ENCODE assay signal across 10 cellular contexts in the genomic region with DNA sequence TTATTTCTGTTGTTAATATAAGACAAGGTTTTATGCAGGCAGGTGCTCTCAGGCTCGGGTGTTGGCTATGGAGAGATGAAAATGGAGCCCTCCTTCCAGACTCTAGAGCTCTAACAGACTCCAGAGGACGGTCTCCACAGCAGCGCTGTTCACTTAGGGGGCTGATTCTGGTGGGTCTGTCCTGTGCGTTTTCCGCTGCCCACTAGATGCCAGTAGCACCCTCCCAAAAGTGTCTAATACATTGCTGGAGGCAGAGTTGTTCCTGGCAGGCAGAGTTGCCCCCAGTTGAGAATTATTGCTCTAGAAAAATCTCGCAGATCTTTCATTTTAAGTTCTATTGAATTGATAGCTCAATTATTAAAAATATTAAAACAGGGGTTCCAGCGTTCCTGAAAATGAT.
DNase-seq lines count a peak whose midpoint lies in the region; ATAC-seq and TF ChIP-seq lines count a peak whose summit lies in the region.
"Had no signal": no experiment of that assay in that cellular context is flagged by ENCODE, and none has a peak within 500 bp of the region (broad histone marks: within the 10 kb centered on the region; RNA-seq: fewer than 3 reads in every experiment).

No MANE protein-coding gene starts in this region.

- no peaks in the 10 kb centered on the region for H3K27me3 Mint-ChIP-seq in Calu3 (ENCODE audit: unreplicated experiment)
- H3K27me3 Mint-ChIP-seq: activated T-helper 17 cell treated with anti-CD3 and anti-CD28 coated beads, Interleukin-2, amount 50 U/mL, for 72 hours had no signal

- DNase-seq in ACHN (peak; percentile 20), WERI-Rb-1 (peak; percentile 40), hepatocyte (ENCODE audit: low spot score) (peak; percentile 14), psoas muscle (no peak), Calu3 (no peak)
- DNase-seq: NCI-H2081 had no signal

- ATAC-seq in psoas muscle = no peak
- no peak for ATAC-seq in GM19455 (IDR thresholded peaks at IDR 0.05; ENCODE audit: unreplicated experiment)
- no peak for ATAC-seq in HG02852 (IDR thresholded peaks at IDR 0.05; ENCODE audit: unreplicated experiment)
- ATAC-seq: activated T-helper 17 cell treated with anti-CD3 and anti-CD28 coated beads, Interleukin-2, amount 50 U/mL, for 72 hours had no signal

- H4K20me1 ChIP-seq in hepatocyte (ENCODE audit: insufficient read depth, poor library complexity, severe bottlenecking) = no peaks in the 10 kb centered on the region

- H3K27ac ChIP-seq in WERI-Rb-1 = no peak overlapping the region
- H3K27ac ChIP-seq in hepatocyte = no peak overlapping the region
- no peak overlapping the region for H3K27ac ChIP-seq in psoas muscle

- no peak overlapping the region for H2AFZ ChIP-seq in hepatocyte

- H3K9me2 ChIP-seq in hepatocyte (replicated peaks; ENCODE audit: insufficient read depth) = no peaks in the 10 kb centered on the region

- H3K27me3 ChIP-seq in WERI-Rb-1 (ENCODE audit: insufficient read depth, low read depth, severe bottlenecking) (no peaks in the 10 kb centered on the region), hepatocyte (no peaks in the 10 kb centered on the region), psoas muscle (ENCODE audit: insufficient read depth in 3 of 3, low read length in 2 of 3) (no peaks in the 10 kb centered on the region)

- TF ChIP-seq CTCF in GM12872 (IDR thresholded peaks at IDR 0.05; ENCODE audit: insufficient read depth, low read depth, low read length) (0 out of 3 replicates have a peak, but pooled peaks have one; percentile 10), WERI-Rb-1 (IDR thresholded peaks at IDR 0.05; ENCODE audit: low read depth, low read length) (peak; percentile 58), hepatocyte (IDR thresholded peaks at IDR 0.05; ENCODE audit: poor library complexity) (peak; percentile 43), psoas muscle (IDR thresholded peaks at IDR 0.05) (no peak), Calu3 (IDR thresholded peaks at IDR 0.05; ENCODE audit: unreplicated experiment) (no peak)

- in situ Hi-C loops in ACHN (cut with HindIII; ENCODE audit: low pct_ligation_motif_present, low pct_unique_long_range_greater_than_20kb, low sequenced_read_pairs) = no loop called here

- H3K9me3 ChIP-seq in WERI-Rb-1 (ENCODE audit: severe bottlenecking) = no peaks in the 10 kb centered on the region
- H3K9me3 ChIP-seq in hepatocyte (ENCODE audit: low read depth) = no peaks in the 10 kb centered on the region
- no peaks in the 10 kb centered on the region for H3K9me3 ChIP-seq in psoas muscle

- no peak overlapping the region for H3K4me3 ChIP-seq in WERI-Rb-1 (ENCODE audit: low read depth, low read length)
- no peak overlapping the region for H3K4me3 ChIP-seq in hepatocyte
- H3K4me3 ChIP-seq in psoas muscle = no peak overlapping the region

- H3K27ac Mint-ChIP-seq in Calu3 (ENCODE audit: unreplicated experiment) = no peak overlapping the region
- H3K27ac Mint-ChIP-seq: activated T-helper 17 cell treated with anti-CD3 and anti-CD28 coated beads, Interleukin-2, amount 50 U/mL, for 72 hours had no signal

- H3K36me3 ChIP-seq in WERI-Rb-1 = peaks cover 35% of the 10 kb centered on the region
- H3K36me3 ChIP-seq in hepatocyte (replicated peaks; ENCODE audit: insufficient read depth, low read depth) = no peaks in the 10 kb centered on the region
- H3K36me3 ChIP-seq in psoas muscle (ENCODE audit: insufficient read depth in 1 of 2, low read depth in 1 of 2) = peaks cover 0 to 91% of the 10 kb centered on the region in 2 donors

- H3K79me2 ChIP-seq in hepatocyte = no peaks in the 10 kb centered on the region

- H3K4me1 Mint-ChIP-seq in Calu3 (ENCODE audit: low read depth, unreplicated experiment) = peaks cover 13% of the 10 kb centered on the region

- BruUV-seq in Calu3 (replicated peaks; lab: Mats Ljungman, UMichigan) = no TSS peak

- intact Hi-C loops in psoas muscle (cut with DNase I) (loop anchor here in 1 of 2 donors (10.0 kb wide), 1 partner anchor 273 kb away; no protein-coding TSS in a partner anchor), Calu3 (cut with micrococcal nuclease; ENCODE audit: unreplicated experiment) (loop anchor here (10.0 kb wide), 2 partner anchors 273 to 367 kb away; no protein-coding TSS in a partner anchor)

- H3K4me1 ChIP-seq in hepatocyte (ENCODE audit: insufficient read depth) = no peaks in the 10 kb centered on the region
- no peaks in the 10 kb centered on the region for H3K4me1 ChIP-seq in psoas muscle

- H3K9me3 Mint-ChIP-seq in Calu3 (ENCODE audit: low read depth, unreplicated experiment) = no peaks in the 10 kb centered on the region
- H3K9me3 Mint-ChIP-seq: activated T-helper 17 cell treated with anti-CD3 and anti-CD28 coated beads, Interleukin-2, amount 50 U/mL, for 72 hours had no signal

- CTCF ChIA-PET in Calu3 (lab: Charles Lee) = interaction anchor here (1.8 kb wide), 1 partner anchor 270 kb away, joined by 5 read pairs; no protein-coding TSS in a partner anchor

- 88% methylated on average over 7 of the region's 7 CpGs for WGBS in hepatocyte (ENCODE audit: low lambda C conversion rate, missing lambda C conversion rate)
- 83 to 88% (median 83%) methylated on average over 7 of the region's 7 CpGs for WGBS in psoas muscle, 3 donors

- H3K4me3 Mint-ChIP-seq in Calu3 (ENCODE audit: low read depth, unreplicated experiment) = no peak overlapping the region
- H3K4me3 Mint-ChIP-seq: activated T-helper 17 cell treated with anti-CD3 and anti-CD28 coated beads, Interleukin-2, amount 50 U/mL, for 72 hours had no signal

- H3K4me2 ChIP-seq in hepatocyte = no peak overlapping the region

- H3K36me3 Mint-ChIP-seq in Calu3 (ENCODE audit: insufficient read depth, unreplicated experiment) = peaks cover 35% of the 10 kb centered on the region

Comparison
In these comparisons a context has a peak if more than half of its experiments do, and no peak if none do; other contexts are left out.
1. DNase-seq: peak in ACHN (single experiment), WERI-Rb-1 (single experiment) and hepatocyte (single experiment); none in psoas muscle (0 of 2) and Calu3 (single experiment).
2. CTCF ChIP-seq: peak in GM12872 (single experiment), WERI-Rb-1 (single experiment) and hepatocyte (single experiment); none in psoas muscle (single experiment) and Calu3 (single experiment).